Comparison of ENCODE assay signal across 8 cellular contexts in genomic region chr6:43054206-43054943, GRCh38. TPM values are rescaled to one million over a fixed set of nuclear protein-coding genes. Genes with fewer than 3 reads are reported as not detected.
DNase-seq lines count a peak whose midpoint lies in the region; ATAC-seq and TF ChIP-seq lines count a peak whose summit lies in the region.

No MANE protein-coding gene starts in this region.

- H3K9ac ChIP-seq in HUES48 (ENCODE audit: low read depth, low read length), result no peak overlapping the region

- no peak for TF ChIP-seq CTCF in spleen (IDR thresholded peaks at IDR 0.05 in 8 of 11, conservative IDR thresholded peaks at IDR 0.05 in 3 of 11)
- TF ChIP-seq CTCF in lower leg skin (IDR thresholded peaks at IDR 0.05), result no peak

- H3K27ac ChIP-seq in HUES48 (ENCODE audit: low read depth, low read length), result peak overlapping the region; percentile 90
- peak overlapping the region; percentile 64 for H3K27ac ChIP-seq in right cardiac atrium (ENCODE audit: low read length)
- peak overlapping the region; percentile 83 to 95 (median 92) for H3K27ac ChIP-seq in spleen

- H3K27me3 Mint-ChIP-seq in activated CD4-positive, alpha-beta memory T cell treated with anti-CD3 and anti-CD28 coated beads, Interleukin-2, amount 10 ng/mL, durations not matched to agents 7 days and 5 days, result no peaks in the 10 kb centered on the region

- ATAC-seq in right cardiac atrium, result peak in 1 of 2 donors; percentile 1
- ATAC-seq in GM18519 (IDR thresholded peaks at IDR 0.05; ENCODE audit: low FRiP score, unreplicated experiment), result no peak
- no peak for ATAC-seq in HG03139 (IDR thresholded peaks at IDR 0.05; ENCODE audit: unreplicated experiment)
- ATAC-seq in HG03280 (IDR thresholded peaks at IDR 0.05; ENCODE audit: unreplicated experiment), result no peak

- intact Hi-C loops in right cardiac atrium (cut with DNase I), result loop anchor here in 2 of 4 donors (5.0 kb wide), 2 partner anchors 37 to 42 kb away; partner anchors contain the start of genes KLHDC3 (in 1 of the 2) and MEA1 (in 1 of the 2)
- intact Hi-C loops in spleen (cut with DNase I; ENCODE audit: low total_unique reads), result no loop called here
- intact Hi-C loops in lower leg skin (cut with DNase I; ENCODE audit: low total_unique reads), result no loop called here

- H3K27me3 ChIP-seq in HUES48 (ENCODE audit: control insufficient read depth, insufficient read depth, low read length) (no peaks in the 10 kb centered on the region), right cardiac atrium (ENCODE audit: control insufficient read depth, insufficient read depth) (no peaks in the 10 kb centered on the region), spleen (replicated peaks in 1 of 7) (no peaks in the 10 kb centered on the region)

- H3K4me3 Mint-ChIP-seq in activated CD4-positive, alpha-beta memory T cell treated with anti-CD3 and anti-CD28 coated beads, Interleukin-2, amount 10 ng/mL, durations not matched to agents 7 days and 5 days, result peak overlapping the region; percentile 96

- peak overlapping the region; percentile 93 for H3K27ac Mint-ChIP-seq in activated CD4-positive, alpha-beta memory T cell treated with anti-CD3 and anti-CD28 coated beads, Interleukin-2, amount 10 ng/mL, durations not matched to agents 7 days and 5 days

- H3K4me1 Mint-ChIP-seq in activated CD4-positive, alpha-beta memory T cell treated with anti-CD3 and anti-CD28 coated beads, Interleukin-2, amount 10 ng/mL, durations not matched to agents 7 days and 5 days, result peaks cover 59% of the 10 kb centered on the region

- POLR2A ChIA-PET in activated CD4-positive, alpha-beta memory T cell treated with anti-CD3 and anti-CD28 coated beads, Interleukin-2, amount 10 ng/mL, durations not matched to agents 7 days and 5 days (lab: Charles Lee), result interaction anchor here (0.6 to 4.4 kb wide), 23 partner anchors 9 to 491 kb away, joined by 3 to 27 read pairs (median 4); partner anchors contain the start of genes CNPY3, DNPH1, KLHDC3 and MEA1

- TF ChIP-seq POLR2A in spleen (IDR thresholded peaks at IDR 0.05), result no peak
- no peak for TF ChIP-seq POLR2A in lower leg skin (IDR thresholded peaks at IDR 0.05)

- H3K36me3 ChIP-seq in HUES48 (ENCODE audit: control insufficient read depth, insufficient read depth, low read length), result peaks cover 41% of the 10 kb centered on the region
- peaks cover 0 to 65% (median 36%) of the 10 kb centered on the region in 6 donors for H3K36me3 ChIP-seq in spleen

- H3K9me3 Mint-ChIP-seq in activated CD4-positive, alpha-beta memory T cell treated with anti-CD3 and anti-CD28 coated beads, Interleukin-2, amount 10 ng/mL, durations not matched to agents 7 days and 5 days, result no peaks in the 10 kb centered on the region

- peak overlapping the region; percentile 97 for H3K4me3 ChIP-seq in HUES48 (ENCODE audit: low read depth, low read length)
- peak overlapping the region; percentile 55 for H3K4me3 ChIP-seq in right cardiac atrium (ENCODE audit: low read length)
- H3K4me3 ChIP-seq in spleen, result peak overlapping the region; percentile 61 to 86 (median 78)
- no peak overlapping the region for H3K4me3 ChIP-seq in lower leg skin (ENCODE audit: low read depth, poor library complexity, severe bottlenecking)

- H3K4me1 ChIP-seq in HUES48 (ENCODE audit: control insufficient read depth, insufficient read depth, low read length) (peaks cover 15% of the 10 kb centered on the region), right cardiac atrium (ENCODE audit: control insufficient read depth, insufficient read depth, low read length) (peaks cover 2% of the 10 kb centered on the region), spleen (peaks cover 18 to 72% (median 40%) of the 10 kb centered on the region in 6 donors)

- DNase-seq in activated CD4-positive, alpha-beta memory T cell treated with anti-CD3 and anti-CD28 coated beads, Interleukin-2, amount 10 ng/mL, durations not matched to agents 7 days and 5 days, result no peak
- peak in 2 of 3 donors; percentile 72 for DNase-seq in right cardiac atrium
- no peak for DNase-seq in spleen
- no peak for DNase-seq in lower leg skin (ENCODE audit: low spot score in 2 of 2)

- H3K9me3 ChIP-seq in HUES48 (ENCODE audit: control insufficient read depth, insufficient read depth, low read length), result no peaks in the 10 kb centered on the region
- no peaks in the 10 kb centered on the region for H3K9me3 ChIP-seq in right cardiac atrium (ENCODE audit: control insufficient read depth, low read length)
- H3K9me3 ChIP-seq in spleen, result no peaks in the 10 kb centered on the region

- CTCF ChIA-PET in activated CD4-positive, alpha-beta memory T cell treated with anti-CD3 and anti-CD28 coated beads, Interleukin-2, amount 10 ng/mL, durations not matched to agents 7 days and 5 days (lab: Charles Lee), result interaction anchor here (0.5 to 2.0 kb wide), 10 partner anchors 20 to 344 kb away, joined by 3 to 7 read pairs (median 4); partner anchors contain the start of genes CNPY3, KLHDC3 and RPL7L1

- WGBS in right cardiac atrium, result 62% methylated on average over 17 of the region's 17 CpGs
- WGBS in spleen, 5 donors, result 67 to 80% (median 77%) methylated on average over 17 of the region's 17 CpGs
- WGBS in lower leg skin, 2 donors, result 66 to 72% methylated on average over 17 of the region's 17 CpGs

- H3K36me3 Mint-ChIP-seq in activated CD4-positive, alpha-beta memory T cell treated with anti-CD3 and anti-CD28 coated beads, Interleukin-2, amount 10 ng/mL, durations not matched to agents 7 days and 5 days (ENCODE audit: low read depth), result peaks cover 52% of the 10 kb centered on the region

RNA-seq across cellular contexts. Expression of gene CUL7, which starts 0.7 kb away (rescaled TPM):
- total RNA-seq in activated CD4-positive, alpha-beta memory T cell treated with anti-CD3 and anti-CD28 coated beads, Interleukin-2, amount 10 ng/mL, durations not matched to agents 7 days and 5 days, result 10 to 100 TPM; 12.7 to 13.0 TPM
- 1 to 10 TPM; 6.7 to 9.6 (median 9.2) TPM for total RNA-seq in right cardiac atrium
- polyA plus RNA-seq in right cardiac atrium, result 4.5 TPM
- total RNA-seq in spleen, result 10 to 100 TPM; 11.8 to 23.1 (median 13.7) TPM
- polyA plus RNA-seq in spleen, result 1 to 10 TPM; 3.6 to 7.7 (median 4.9) TPM
- 10 to 100 TPM; 11.8 to 18.2 (median 13.6) TPM for total RNA-seq in lower leg skin

RNA-seq across cellular contexts. Expression of gene MRPL2, which starts 4.9 kb away (rescaled TPM):
- total RNA-seq in activated CD4-positive, alpha-beta memory T cell treated with anti-CD3 and anti-CD28 coated beads, Interleukin-2, amount 10 ng/mL, durations not matched to agents 7 days and 5 days, result 10 to 100 TPM; 46.8 to 57.8 TPM
- total RNA-seq in right cardiac atrium, result 10 to 100 TPM; 83.2 to 94.2 (median 87.8) TPM
- 92.7 TPM for polyA plus RNA-seq in right cardiac atrium
- total RNA-seq in spleen, result 10 to 100 TPM; 11.0 to 43.4 (median 31.0) TPM
- 10 to 100 TPM; 47.9 to 53.9 (median 52.7) TPM for polyA plus RNA-seq in spleen
- total RNA-seq in lower leg skin, result 10 to 100 TPM; 19.0 to 37.9 (median 27.3) TPM

RNA-seq across cellular contexts. Expression of gene KLC4, which starts 5.1 kb away (rescaled TPM):
- total RNA-seq in activated CD4-positive, alpha-beta memory T cell treated with anti-CD3 and anti-CD28 coated beads, Interleukin-2, amount 10 ng/mL, durations not matched to agents 7 days and 5 days, result 10 to 100 TPM; 19.3 to 20.3 TPM
- 10 to 100 TPM; 36.9 to 51.2 (median 40.1) TPM for total RNA-seq in right cardiac atrium
- polyA plus RNA-seq in right cardiac atrium, result 32.4 TPM
- 10 to 100 TPM; 19.6 to 27.0 (median 21.5) TPM for total RNA-seq in spleen
- polyA plus RNA-seq in spleen, result 10 to 100 TPM; 13.2 to 20.0 (median 19.2) TPM
- total RNA-seq in lower leg skin, result 10 to 100 TPM; 18.0 to 25.7 (median 21.3) TPM

RNA-seq across cellular contexts. Expression of gene PTK7, which starts 21.7 kb away (rescaled TPM):
- under 1 TPM; 0.23 to 0.35 TPM for total RNA-seq in activated CD4-positive, alpha-beta memory T cell treated with anti-CD3 and anti-CD28 coated beads, Interleukin-2, amount 10 ng/mL, durations not matched to agents 7 days and 5 days
- 1 to 10 TPM; 5.8 to 9.4 (median 8.2) TPM for total RNA-seq in right cardiac atrium
- 4.1 TPM for polyA plus RNA-seq in right cardiac atrium
- 10 to 100 TPM; 20.4 to 66.4 (median 35.1) TPM for total RNA-seq in spleen
- polyA plus RNA-seq in spleen, result 10 to 100 TPM in 1 of 3 donors, 1 to 10 TPM in 2; 6.0 to 13.0 (median 8.7) TPM
- total RNA-seq in lower leg skin, result 10 to 100 TPM; 40.9 to 51.9 (median 49.7) TPM

RNA-seq across cellular contexts. Expression of gene RRP36, which starts 33.0 kb away (rescaled TPM):
- total RNA-seq in activated CD4-positive, alpha-beta memory T cell treated with anti-CD3 and anti-CD28 coated beads, Interleukin-2, amount 10 ng/mL, durations not matched to agents 7 days and 5 days, result 10 to 100 TPM; 59.2 to 60.4 TPM
- total RNA-seq in right cardiac atrium (10 to 100 TPM; 28.2 to 34.3 (median 29.6) TPM), spleen (10 to 100 TPM; 34.9 to 63.4 (median 43.8) TPM), lower leg skin (10 to 100 TPM; 38.5 to 61.9 (median 56.7) TPM)
- polyA plus RNA-seq in right cardiac atrium (27.2 TPM), spleen (10 to 100 TPM; 32.0 to 39.5 (median 32.3) TPM)

Comparison
In these comparisons a context has a peak if more than half of its experiments do, and no peak if none do; other contexts are left out.
1. DNase-seq: peak in right cardiac atrium (2 of 3); none in activated CD4-positive, alpha-beta memory T cell treated with anti-CD3 and anti-CD28 coated beads, Interleukin-2, amount 10 ng/mL, durations not matched to agents 7 days and 5 days (single experiment), spleen (single experiment) and lower leg skin (0 of 2).
2. Peak in every context shown above with its lines, with median percentiles within 50 percentile points of each other: H3K27ac ChIP-seq.